Comparison of ENCODE assay signal across 8 cellular contexts in genomic region chr1:158149175-158149574, GRCh38. TPM values are rescaled to one million over a fixed set of nuclear protein-coding genes. Genes with fewer than 3 reads are reported as not detected.
A peak's percentile ranks its signal among the peaks of the same experiment; 100 is the strongest.
DNase-seq lines count a peak whose midpoint lies in the region; ATAC-seq, FAIRE-seq and TF ChIP-seq lines count a peak whose summit lies in the region.

No MANE protein-coding gene starts in this region.

- in situ Hi-C loops in gastrocnemius medialis (cut with MboI; ENCODE audit: low sequenced_read_pairs in 4 of 4) = no loop called here

- intact Hi-C loops in activated B cell treated with CpG ODN at 0.5 μM for 24 hours (cut with micrococcal nuclease) (loop anchor here (1.0 to 2.0 kb wide), 2 partner anchors 14 to 30 kb away; no protein-coding TSS in a partner anchor), gastrocnemius medialis (cut with DNase I; ENCODE audit: low total_unique reads) (loop anchor here (1.0 kb wide), 1 partner anchor 28 kb away; no protein-coding TSS in a partner anchor)

- no peaks in the 10 kb centered on the region for H3K27me3 ChIP-seq in gastrocnemius medialis

- H3K27ac ChIP-seq in gastrocnemius medialis = peak overlapping the region; percentile 68 to 84 (median 72)

- no peaks in the 10 kb centered on the region for H3K27me3 Mint-ChIP-seq in activated B cell treated with CpG ODN at 0.5 μM for 24 hours

- POLR2A ChIA-PET in activated B cell treated with CpG ODN at 0.5 μM for 24 hours (lab: Charles Lee) = interaction anchor here (2.0 kb wide), 1 partner anchor 14 kb away, joined by 5 read pairs; no protein-coding TSS in a partner anchor

- CTCF ChIA-PET in activated B cell treated with CpG ODN at 0.5 μM for 24 hours (lab: Charles Lee) = interaction anchor here (0.8 kb wide), 1 partner anchor 29 kb away, joined by 3 read pairs; no protein-coding TSS in a partner anchor

- H3K27ac Mint-ChIP-seq in activated B cell treated with CpG ODN at 0.5 μM for 24 hours = peak overlapping the region; percentile 95

- peaks cover 2% of the 10 kb centered on the region for H3K36me3 Mint-ChIP-seq in activated B cell treated with CpG ODN at 0.5 μM for 24 hours (ENCODE audit: low read depth)

- H3K4me3 ChIP-seq in foreskin fibroblast (ENCODE audit: low read depth in 1 of 2, low read length in 2 of 2) (peak overlapping the region; percentile 38 to 51), gastrocnemius medialis (peak overlapping the region; percentile 56 to 62 (median 58))

- peaks cover 5 to 23% of the 10 kb centered on the region in 2 donors for H3K4me1 ChIP-seq in gastrocnemius medialis

- no peak for FAIRE-seq in HTR-8/SVneo (lab: Jason Lieb, UNC)

- TF ChIP-seq POLR2A in gastrocnemius medialis (IDR thresholded peaks at IDR 0.05) = no peak

- peaks cover 55% of the 10 kb centered on the region for H3K4me1 Mint-ChIP-seq in activated B cell treated with CpG ODN at 0.5 μM for 24 hours

- DNase-seq in activated B cell treated with CpG ODN at 0.5 μM for 24 hours (no peak), foreskin fibroblast (no peak), gastrocnemius medialis (no peak), cerebellar nuclear complex (lab: John Stamatoyannopoulos, UW) (no peak), HTR-8/SVneo (ENCODE audit: insufficient read length, low spot score) (no peak), ureter (ENCODE audit: low spot score) (no peak), NCI-H1694 treated with DMSO at 0.1 percent for 48 hours (lab: John Stamatoyannopoulos, UW) (no peak)

- H3K36me3 ChIP-seq in gastrocnemius medialis = no peaks in the 10 kb centered on the region

- ATAC-seq in GM19023 (IDR thresholded peaks at IDR 0.05; ENCODE audit: unreplicated experiment) (peak; percentile 18), activated B cell treated with CpG ODN at 0.5 μM for 24 hours (ENCODE audit: low read depth) (peak; percentile 5), gastrocnemius medialis (peak in 1 of 2 donors; percentile 9)

- TF ChIP-seq CTCF in activated B cell treated with CpG ODN at 0.5 μM for 24 hours (IDR thresholded peaks at IDR 0.05) = no peak
- no peak for TF ChIP-seq CTCF in foreskin fibroblast (IDR thresholded peaks at IDR 0.05; ENCODE audit: low read depth, low read length)
- no peak for TF ChIP-seq CTCF in gastrocnemius medialis (IDR thresholded peaks at IDR 0.05 in 4 of 5, conservative IDR thresholded peaks at IDR 0.05 in 1 of 5)

- H3K9me3 Mint-ChIP-seq in activated B cell treated with CpG ODN at 0.5 μM for 24 hours = peaks cover 9% of the 10 kb centered on the region

- H3K9me3 ChIP-seq in gastrocnemius medialis = no peaks in the 10 kb centered on the region

- peak overlapping the region; percentile 94 for H3K4me3 Mint-ChIP-seq in activated B cell treated with CpG ODN at 0.5 μM for 24 hours

RNA-seq across cellular contexts. Expression of gene CD1D, which starts 31.5 kb away (rescaled TPM):
- total RNA-seq in activated B cell treated with CpG ODN at 0.5 μM for 24 hours (4.6 and 5.0 TPM in 2 replicates), gastrocnemius medialis (under 1 TPM in 2 of 4 donors, not detected in 2; 0.58 to 0.82 TPM), ureter (1.7 TPM)
